In genomic region chr11:78045851-78046485, GRCh38 we compare ENCODE assay signal across 8 cellular contexts. TPM values are rescaled to one million over a fixed set of nuclear protein-coding genes. Genes with fewer than 3 reads are reported as not detected.
DNase-seq lines count a peak whose midpoint lies in the region; ATAC-seq, FAIRE-seq and TF ChIP-seq lines count a peak whose summit lies in the region.

No MANE protein-coding gene starts in this region.

- H3K4me3 ChIP-seq in SJCRH30 (peak overlapping the region; percentile 54), suprapubic skin (peak overlapping the region; percentile 48)

- no peaks in the 10 kb centered on the region for H3K9me3 ChIP-seq in SJCRH30 (replicated peaks)
- H3K9me3 ChIP-seq in suprapubic skin, result no peaks in the 10 kb centered on the region

- DNase-seq in AML-193 (lab: John Stamatoyannopoulos, UW) (peak; percentile 20 to 56), LHCN-M2 (ENCODE audit: low read depth) (peak; percentile 58), SJCRH30 (peak; percentile 79 to 89), frontal cortex (ENCODE audit: low spot score in 2 of 2) (peak; percentile 72 to 86), occipital lobe (lab: John Stamatoyannopoulos, UW) (peak; percentile 77), suprapubic skin (ENCODE audit: low spot score in 2 of 2) (peak; percentile 82 to 87)
- DNase-seq in activated naive CD4-positive, alpha-beta T cell treated with Interleukin-2 at 50 U/mL for 16 hours, result peak; percentile 77

- H3K36me3 ChIP-seq in SJCRH30, result no peaks in the 10 kb centered on the region
- H3K36me3 ChIP-seq in suprapubic skin, result no peaks in the 10 kb centered on the region

- WGBS in suprapubic skin, result 3% methylated on average over 26 of the region's 28 CpGs

- TF ChIP-seq EP300 in suprapubic skin (IDR thresholded peaks at IDR 0.05), result no peak

- H3K27me3 ChIP-seq in SJCRH30, result no peaks in the 10 kb centered on the region
- no peaks in the 10 kb centered on the region for H3K27me3 ChIP-seq in suprapubic skin

- no peak for FAIRE-seq in frontal cortex (lab: Jason Lieb, UNC)

- ATAC-seq in GM19438 (IDR thresholded peaks at IDR 0.05; ENCODE audit: low read depth, unreplicated experiment), result peak; percentile 60

- TF ChIP-seq CTCF in suprapubic skin (IDR thresholded peaks at IDR 0.05), result peak; percentile 88 to 99

- H3K4me1 ChIP-seq in SJCRH30 (peaks cover 36% of the 10 kb centered on the region), suprapubic skin (peaks cover 14% of the 10 kb centered on the region)

- no peak overlapping the region; the same call in 1 of the 2 replicates for H3K27ac ChIP-seq in SJCRH30
- H3K27ac ChIP-seq in suprapubic skin, result no peak overlapping the region

- TF ChIP-seq POLR2A in suprapubic skin (IDR thresholded peaks at IDR 0.05), result no peak

RNA-seq across cellular contexts. Expression of gene THRSP, which starts 17.7 kb away (rescaled TPM):
- total RNA-seq in LHCN-M2 (2014; rRNA removed), result not detected in 2 replicates
- not detected for polyA plus RNA-seq in LHCN-M2 (2012)
- total RNA-seq in SJCRH30 (2014; rRNA removed; shearing (Covaris generic)), result not detected in 2 replicates
- not detected for total RNA-seq in frontal cortex
- not detected for total RNA-seq in occipital lobe
- total RNA-seq in suprapubic skin, result 100 to 1,000 TPM in 1 of 4 donors, 10 to 100 TPM in 3; 17.9 to 129 (median 47.3) TPM

RNA-seq across cellular contexts. Expression of gene KCTD14, which starts 22.9 kb away (rescaled TPM):
- 1.2 and 1.9 TPM in 2 replicates for total RNA-seq in LHCN-M2 (2014; rRNA removed)
- 1.00 TPM for polyA plus RNA-seq in LHCN-M2 (2012)
- total RNA-seq in SJCRH30 (2014; rRNA removed; shearing (Covaris generic)), result 0.15 and 0.24 TPM in 2 replicates
- total RNA-seq in frontal cortex, result 0.82 TPM
- 0.78 TPM for total RNA-seq in occipital lobe
- 1 to 10 TPM; 1.8 to 6.0 (median 3.3) TPM for total RNA-seq in suprapubic skin

RNA-seq across cellular contexts. Expression of gene NDUFC2, which starts 33.7 kb away (rescaled TPM):
- 83.7 and 96.5 TPM in 2 replicates for total RNA-seq in LHCN-M2 (2014; rRNA removed)
- 538 TPM for polyA plus RNA-seq in LHCN-M2 (2012)
- total RNA-seq in SJCRH30 (2014; rRNA removed; shearing (Covaris generic)), result 127 and 135 TPM in 2 replicates
- 88.9 TPM for total RNA-seq in frontal cortex
- 68.0 TPM for total RNA-seq in occipital lobe
- 100 to 1,000 TPM; 100 to 161 (median 115) TPM for total RNA-seq in suprapubic skin

RNA-seq across cellular contexts. Expression of gene INTS4, which starts 51.5 kb away (rescaled TPM):
- total RNA-seq in LHCN-M2 (2014; rRNA removed) (28.0 and 38.7 TPM in 2 replicates), frontal cortex (46.9 TPM), occipital lobe (50.8 TPM), suprapubic skin (10 to 100 TPM; 18.8 to 73.9 (median 26.4) TPM)
- 16.8 TPM for polyA plus RNA-seq in LHCN-M2 (2012)
- 31.6 and 33.0 TPM in 2 replicates for total RNA-seq in SJCRH30 (2014; rRNA removed; shearing (Covaris generic))

Comparison
In these comparisons a context has a peak if more than half of its experiments do, and no peak if none do; other contexts are left out.
1. RNA of gene THRSP, which starts 17.7 kb away (total RNA-seq): 17.9 to 129 TPM in suprapubic skin; not detected in LHCN-M2, not detected in SJCRH30, not detected in frontal cortex (single experiment) and not detected in occipital lobe (single experiment); every median in the first group is over 10 times any median in the second.
2. Peak in every context shown above with its lines, with median percentiles within 50 percentile points of each other: DNase-seq.